ENCODE assay signal across 26 cellular contexts in the genomic region with DNA sequence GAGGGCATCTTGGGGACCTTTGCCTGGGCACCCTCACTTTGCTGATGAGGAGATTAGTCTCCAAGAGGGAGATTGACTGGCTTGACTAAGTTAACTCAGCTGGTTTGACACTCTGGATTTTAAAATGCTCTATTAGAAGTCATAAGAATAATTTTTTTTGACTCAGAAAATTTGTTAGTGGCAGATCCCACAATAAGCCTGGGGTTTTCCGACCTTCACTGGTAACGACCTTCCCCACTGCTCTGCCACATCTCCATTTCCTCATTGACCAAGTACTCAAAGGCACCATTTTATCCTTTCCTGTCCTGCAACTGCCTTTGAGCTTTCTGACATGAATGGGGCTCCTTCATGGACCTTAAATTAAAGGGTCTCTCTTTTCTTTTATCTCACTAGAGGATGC.
DNase-seq lines count a peak whose midpoint lies in the region; FAIRE-seq and TF ChIP-seq lines count a peak whose summit lies in the region.
"Had no signal": no experiment of that assay in that cellular context is flagged by ENCODE, and none has a peak within 500 bp of the region (broad histone marks: within the 10 kb centered on the region; RNA-seq: fewer than 3 reads in every experiment).

No MANE protein-coding gene starts in this region.

- H3K4me2 ChIP-seq in astrocyte (ENCODE audit: low read length): peak overlapping the region; percentile 61
- H3K4me2 ChIP-seq in mesenchymal stem cell (ENCODE audit: low read length, poor library complexity, severe bottlenecking): no peak overlapping the region

- H4K20me1 ChIP-seq in astrocyte (ENCODE audit: insufficient read depth, low read length): no peaks in the 10 kb centered on the region

- H3K27ac Mint-ChIP-seq in MCF 10A (ENCODE audit: low read depth, unreplicated experiment): peak overlapping the region; percentile 79
- no peak overlapping the region for H3K27ac Mint-ChIP-seq in astrocyte (ENCODE audit: unreplicated experiment)
- H3K27ac Mint-ChIP-seq: activated B cell treated with CpG ODN at 0.5 μM for 24 hours; activated CD4-positive, alpha-beta memory T cell treated with anti-CD3 and anti-CD28 coated beads for 36 hours; T-helper 2 cell treated with Interferon-gamma antibody and Interleukin-4, amounts not matched to agents 5 μg/mL and 100 μg/mL, for 36 hours had no signal

- H2AK5ac ChIP-seq in mesenchymal stem cell (ENCODE audit: low read length, severe bottlenecking): peak overlapping the region; percentile 97

- no peak overlapping the region for H4K8ac ChIP-seq in mesenchymal stem cell (ENCODE audit: low read length)

- H3K4ac ChIP-seq in mesenchymal stem cell (ENCODE audit: low read depth in 1 of 2, low read length in 2 of 2): peak overlapping the region in 1 of 2 experiments; percentile 32

- no peak overlapping the region for H2AFZ ChIP-seq in astrocyte (ENCODE audit: low read depth, low read length)
- H2AFZ ChIP-seq in mesenchymal stem cell (ENCODE audit: low read depth, low read length): no peak overlapping the region

- no peak for TF ChIP-seq POLR2A in breast epithelium (IDR thresholded peaks at IDR 0.05)
- no peak for TF ChIP-seq POLR2A in thyroid gland (IDR thresholded peaks at IDR 0.05)

- 100% methylated on average over 2 of the region's 2 CpGs for WGBS in mesenchymal stem cell
- WGBS in thyroid gland, 2 donors: 88 to 92% methylated on average over 2 of the region's 2 CpGs

- H3K79me1 ChIP-seq in mesenchymal stem cell (replicated peaks; ENCODE audit: low read length, poor library complexity, severe bottlenecking): peaks cover 12% of the 10 kb centered on the region

- peaks cover 29% of the 10 kb centered on the region for H3K4me1 Mint-ChIP-seq in MCF 10A (ENCODE audit: insufficient read depth, unreplicated experiment)
- H3K4me1 Mint-ChIP-seq in astrocyte (ENCODE audit: low read depth, unreplicated experiment): peaks cover 28% of the 10 kb centered on the region
- H3K4me1 Mint-ChIP-seq: activated B cell treated with CpG ODN at 0.5 μM for 24 hours had no signal

- no peak for FAIRE-seq in astrocyte (lab: Jason Lieb, UNC)
- FAIRE-seq: frontal cortex, RCC 7860 had no signal

- peaks cover 2% of the 10 kb centered on the region for H3K79me2 ChIP-seq in astrocyte (ENCODE audit: insufficient read depth, low read length)

- no peak overlapping the region for H4K91ac ChIP-seq in mesenchymal stem cell (ENCODE audit: low read length)

- H3K9ac ChIP-seq in astrocyte (ENCODE audit: low read length) (peak overlapping the region; percentile 7), mesenchymal stem cell (ENCODE audit: low read length) (no peak overlapping the region)

- H3K27me3 ChIP-seq in breast epithelium (no peaks in the 10 kb centered on the region), astrocyte (ENCODE audit: insufficient read depth, low read length) (no peaks in the 10 kb centered on the region), mesenchymal stem cell (ENCODE audit: control insufficient read depth in 1 of 2, insufficient read depth in 1 of 2, low read length in 2 of 2) (peaks cover 0 to 5% of the 10 kb centered on the region in 2 experiments), thyroid gland (no peaks in the 10 kb centered on the region)

- intact Hi-C loops in MCF 10A (cut with micrococcal nuclease) (loop anchor here (1.0 to 2.0 kb wide), 3 partner anchors 66 to 102 kb away; partner anchors contain the start of gene ARHGEF28), breast epithelium (cut with DNase I; ENCODE audit: low total_unique reads) (no loop called here), thyroid gland (cut with DNase I) (no loop called here)

- DNase-seq in MCF 10A (ENCODE audit: unreplicated experiment) (no peak), breast epithelium (ENCODE audit: low spot score in 2 of 2) (no peak), astrocyte (ENCODE audit: low read depth) (no peak), mesenchymal stem cell (no peak), thyroid gland (no peak), NCI-H748 treated with DMSO at 0.1 percent for 48 hours (lab: John Stamatoyannopoulos, UW) (no peak), caudate nucleus (lab: John Stamatoyannopoulos, UW) (no peak), AG08395 (ENCODE audit: low spot score) (no peak)
- DNase-seq: activated B cell treated with CpG ODN at 0.5 μM for 24 hours; activated naive CD4-positive, alpha-beta T cell treated with Interleukin-2 at 50 U/mL for 16 hours; activated T-cell treated with anti-CD3 and anti-CD28 coated beads for 4 hours; amniotic stem cell; DND-41; islet precursor cell; NCI-H1417; NCI-H2107; NCI-H510A; NK-92 treated with Interleukin-12 subunit alpha and Interleukin-12 subunit beta, amount 100 ng/mL, for 24 hours; stimulated activated CD4-positive, alpha-beta T cell treated with anti-CD3 and anti-CD28 coated beads, Interleukin-4, amount 100 ng/mL, for 1 hour; stimulated activated naive CD4-positive, alpha-beta T cell treated with Interleukin-2 at 50 U/mL for 16 hours had no signal

- no peak overlapping the region for H3K23ac ChIP-seq in mesenchymal stem cell (ENCODE audit: low read length in 2 of 2)

- H3K36me3 Mint-ChIP-seq in MCF 10A (ENCODE audit: insufficient read depth, unreplicated experiment): no peaks in the 10 kb centered on the region
- H3K36me3 Mint-ChIP-seq in astrocyte (ENCODE audit: low read depth, unreplicated experiment): no peaks in the 10 kb centered on the region
- H3K36me3 Mint-ChIP-seq: activated CD4-positive, alpha-beta memory T cell treated with anti-CD3 and anti-CD28 coated beads for 36 hours had no signal

- no peak overlapping the region for H2BK120ac ChIP-seq in mesenchymal stem cell (ENCODE audit: low read depth, low read length)

- H3K36me3 ChIP-seq in breast epithelium: no peaks in the 10 kb centered on the region
- no peaks in the 10 kb centered on the region for H3K36me3 ChIP-seq in astrocyte (ENCODE audit: insufficient read depth, low read length)
- H3K36me3 ChIP-seq in mesenchymal stem cell (ENCODE audit: control insufficient read depth in 1 of 2, insufficient read depth in 2 of 2, low read depth in 1 of 2, low read length in 2 of 2): peaks cover 0 to 3% of the 10 kb centered on the region in 2 experiments
- no peaks in the 10 kb centered on the region for H3K36me3 ChIP-seq in thyroid gland

- CTCF ChIA-PET in MCF 10A (lab: Yijun Ruan, JAX): interaction anchor here (0.6 to 7.1 kb wide), 38 partner anchors 10 to 158 kb away, joined by 3 to 107 read pairs (median 4); no protein-coding TSS in a partner anchor

- H3K9me3 Mint-ChIP-seq in MCF 10A (ENCODE audit: unreplicated experiment) (no peaks in the 10 kb centered on the region), astrocyte (ENCODE audit: unreplicated experiment) (peaks cover 2% of the 10 kb centered on the region)
- H3K9me3 Mint-ChIP-seq: activated B cell treated with CpG ODN at 0.5 μM for 24 hours; activated CD4-positive, alpha-beta memory T cell treated with anti-CD3 and anti-CD28 coated beads for 36 hours; T-helper 2 cell treated with Interferon-gamma antibody and Interleukin-4, amounts not matched to agents 5 μg/mL and 100 μg/mL, for 36 hours had no signal

- no TSS peak for BruUV-seq in MCF 10A (replicated peaks; lab: Mats Ljungman, UMichigan)

- no peak overlapping the region for H3K18ac ChIP-seq in mesenchymal stem cell (ENCODE audit: low read depth in 1 of 2, low read length in 2 of 2)

- H3K4me1 ChIP-seq in breast epithelium (no peaks in the 10 kb centered on the region), astrocyte (ENCODE audit: insufficient read depth, low read length) (peaks cover 32% of the 10 kb centered on the region), mesenchymal stem cell (ENCODE audit: control insufficient read depth, insufficient read depth, low read depth, low read length) (peaks cover 11% of the 10 kb centered on the region), thyroid gland (peaks cover 33 to 36% of the 10 kb centered on the region in 2 donors)

- H3K9me3 ChIP-seq in breast epithelium (no peaks in the 10 kb centered on the region), astrocyte (ENCODE audit: insufficient read depth, low read depth, low read length) (no peaks in the 10 kb centered on the region), mesenchymal stem cell (ENCODE audit: control insufficient read depth, low read length) (no peaks in the 10 kb centered on the region), thyroid gland (no peaks in the 10 kb centered on the region)
- H3K9me3 ChIP-seq: mucosa of descending colon had no signal

- POLR2A ChIA-PET in MCF 10A (lab: Yijun Ruan, JAX): interaction anchor here (0.5 to 2.1 kb wide), 4 partner anchors 20 to 1626 kb away, joined by 3 to 13 read pairs (median 4); no protein-coding TSS in a partner anchor

- TF ChIP-seq CTCF in MCF 10A (IDR thresholded peaks at IDR 0.05; ENCODE audit: unreplicated experiment): no peak
- no peak for TF ChIP-seq CTCF in breast epithelium (IDR thresholded peaks at IDR 0.05)
- TF ChIP-seq CTCF in astrocyte (IDR thresholded peaks at IDR 0.05; ENCODE audit: insufficient read depth, low read depth, low read length): no peak
- no peak for TF ChIP-seq CTCF in thyroid gland (IDR thresholded peaks at IDR 0.05)

- H3K4me3 Mint-ChIP-seq in MCF 10A (ENCODE audit: unreplicated experiment) (no peak overlapping the region), astrocyte (ENCODE audit: unreplicated experiment) (no peak overlapping the region)
- H3K4me3 Mint-ChIP-seq: activated B cell treated with CpG ODN at 0.5 μM for 24 hours; activated CD4-positive, alpha-beta memory T cell treated with anti-CD3 and anti-CD28 coated beads for 36 hours; T-helper 2 cell treated with Interferon-gamma antibody and Interleukin-4, amounts not matched to agents 5 μg/mL and 100 μg/mL, for 36 hours had no signal

- H3K27me3 Mint-ChIP-seq in MCF 10A (ENCODE audit: insufficient read depth, unreplicated experiment): no peaks in the 10 kb centered on the region
- H3K27me3 Mint-ChIP-seq in astrocyte (ENCODE audit: low read depth, unreplicated experiment): no peaks in the 10 kb centered on the region

- no peak overlapping the region for H2BK5ac ChIP-seq in mesenchymal stem cell (ENCODE audit: low read depth, low read length, poor library complexity, severe bottlenecking)

- H3K4me3 ChIP-seq in breast epithelium (no peak overlapping the region), astrocyte (ENCODE audit: insufficient read depth, low read depth, low read length) (no peak overlapping the region), mesenchymal stem cell (ENCODE audit: insufficient read depth in 1 of 2, low read depth in 1 of 2, low read length in 2 of 2) (no peak overlapping the region), thyroid gland (replicated peaks in 1 of 3) (no peak overlapping the region)
- H3K4me3 ChIP-seq: mucosa of descending colon, SK-N-MC had no signal

- peak overlapping the region in 1 of 2 experiments; percentile 53 for H3K14ac ChIP-seq in mesenchymal stem cell (ENCODE audit: low read length in 2 of 2)

- H3K27ac ChIP-seq in breast epithelium: no peak overlapping the region
- H3K27ac ChIP-seq in astrocyte (ENCODE audit: low read depth, low read length): peak overlapping the region; percentile 69
- peak overlapping the region; percentile 81 for H3K27ac ChIP-seq in mesenchymal stem cell (ENCODE audit: low read length, poor library complexity, severe bottlenecking)
- H3K27ac ChIP-seq in thyroid gland: peak overlapping the region in 2 of 3 donors; percentile 19 to 57
- no peak overlapping the region for H3K27ac ChIP-seq in caudate nucleus (ENCODE audit: low read depth, low read length)
- H3K27ac ChIP-seq: SK-N-MC had no signal

- H2BK15ac ChIP-seq in mesenchymal stem cell (ENCODE audit: low read depth, poor library complexity, severe bottlenecking): no peak overlapping the region

- peak overlapping the region in 1 of 2 experiments; percentile 70 for H2BK12ac ChIP-seq in mesenchymal stem cell (ENCODE audit: low read length in 2 of 2)

Comparison
In these comparisons a context has a peak if more than half of its experiments do, and no peak if none do; other contexts are left out.
1. H3K27ac ChIP-seq: peak in astrocyte (single experiment), mesenchymal stem cell (single experiment) and thyroid gland (2 of 3); none in breast epithelium (0 of 2) and caudate nucleus (single experiment).